ENCODE assay signal across 26 cellular contexts in the genomic region with DNA sequence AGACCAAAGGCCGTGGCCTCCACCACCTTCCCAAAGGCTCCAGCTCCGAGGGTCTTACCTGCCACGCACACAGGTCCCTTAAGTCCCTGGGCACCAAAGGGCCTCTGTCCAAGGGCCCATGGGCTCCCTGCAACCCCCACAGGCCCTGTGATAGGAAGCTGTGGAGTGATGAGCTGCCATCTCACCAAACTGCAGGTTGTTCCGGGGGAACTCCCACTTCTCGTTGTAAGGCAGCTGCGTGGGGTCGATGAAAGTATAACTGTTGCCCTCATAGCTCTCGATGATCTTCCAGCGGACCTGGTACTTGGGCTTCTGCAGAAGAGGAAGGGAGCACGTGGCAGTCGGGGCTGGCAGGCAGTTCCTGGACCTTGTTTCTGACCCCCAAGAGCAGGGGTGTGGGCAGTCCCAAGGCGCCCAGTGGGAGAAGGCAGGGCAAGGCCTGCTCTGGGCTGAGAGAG. TPM values are rescaled to one million over a fixed set of nuclear protein-coding genes. Genes with fewer than 3 reads are reported as not detected.
A peak's percentile ranks its signal among the peaks of the same experiment; 100 is the strongest.
DNase-seq lines count a peak whose midpoint lies in the region; ATAC-seq, FAIRE-seq and TF ChIP-seq lines count a peak whose summit lies in the region.
"Had no signal": no experiment of that assay in that cellular context is flagged by ENCODE, and none has a peak within 500 bp of the region (broad histone marks: within the 10 kb centered on the region; RNA-seq: fewer than 3 reads in every experiment).

No MANE protein-coding gene starts in this region.

- H2BK20ac ChIP-seq in IMR-90 (ENCODE audit: low read depth, low read length) (peak overlapping the region; percentile 67; the same call in 1 of the 2 replicates), H1 (ENCODE audit: low read length) (no peak overlapping the region)

- H3K4ac ChIP-seq in IMR-90 (ENCODE audit: low read depth, low read length): peak overlapping the region; percentile 29; the same call in 1 of the 2 replicates
- H3K4ac ChIP-seq in H1 (replicated peaks; ENCODE audit: insufficient read length, low read depth, low read length): no peak overlapping the region

- no peak for TF ChIP-seq RAD21 in IMR-90 (IDR thresholded peaks at IDR 0.05; ENCODE audit: low read length)
- no peak for TF ChIP-seq RAD21 in H1 (IDR thresholded peaks at IDR 0.05 in 1 of 2, conservative IDR thresholded peaks at IDR 0.05 in 1 of 2; ENCODE audit: low read depth in 2 of 2, low read length in 2 of 2)

- H4K5ac ChIP-seq in IMR-90 (ENCODE audit: low read depth, low read length) (no peak overlapping the region), H1 (ENCODE audit: insufficient read length, low read depth, low read length) (no peak overlapping the region)

- H3K56ac ChIP-seq in IMR-90 (ENCODE audit: extremely low read depth, insufficient read depth, low read length) (no peak overlapping the region), H1 (replicated peaks; ENCODE audit: insufficient read length, low read depth, low read length) (no peak overlapping the region)

- no peak overlapping the region for H3K4me3 ChIP-seq in BLaER1
- no peak overlapping the region for H3K4me3 ChIP-seq in IMR-90 (ENCODE audit: insufficient read depth, low read depth, low read length)
- no peak overlapping the region for H3K4me3 ChIP-seq in H1 (ENCODE audit: extremely low read depth in 1 of 4, insufficient read depth in 2 of 4, low read depth in 3 of 4, low read length in 4 of 4)
- H3K4me3 ChIP-seq in osteoblast (ENCODE audit: insufficient read depth, low read length): no peak overlapping the region
- no peak overlapping the region for H3K4me3 ChIP-seq in ascending aorta
- H3K4me3 ChIP-seq in esophagus squamous epithelium: no peak overlapping the region
- H3K4me3 ChIP-seq: GM12878 had no signal

- H3K18ac ChIP-seq in IMR-90 (ENCODE audit: low read depth, low read length) (no peak overlapping the region), H1 (ENCODE audit: extremely low read depth, low read length) (no peak overlapping the region)

- CTCF ChIA-PET in IMR-90 (lab: Yijun Ruan, JAX): no interaction called here
- CTCF ChIA-PET in H1 (lab: Charles Lee; ENCODE audit: partially characterized antibody): interaction anchor here (0.8 to 1.8 kb wide), 6 partner anchors 12 to 157 kb away, joined by 3 to 6 read pairs (median 4); no protein-coding TSS in a partner anchor

- intact Hi-C loops in IMR-90 (cut with micrococcal nuclease): no loop called here
- intact Hi-C loops in ascending aorta (cut with DNase I): no loop called here
- intact Hi-C loops in esophagus squamous epithelium (cut with DNase I): no loop called here

- WGBS in IMR-90 (ENCODE audit: extremely low coverage in 2 of 2, insufficient read length in 1 of 2), 2 experiments: no CpG with 5 or more reads among the region's 12 CpGs
- 88% methylated on average over 12 of the region's 12 CpGs; no CpG with 5 or more reads in 1 of the 2 experiments for WGBS in H1 (ENCODE audit: extremely low coverage in 1 of 2, insufficient coverage in 1 of 2, insufficient read length in 1 of 2, insufficient replicate concordance in 2 of 2, low coverage in 1 of 2, low lambda C conversion rate in 2 of 2, missing lambda C conversion rate in 1 of 2), 2 experiments
- 81 to 88% methylated on average over 2 to 4 of the region's 12 CpGs for WGBS in esophagus squamous epithelium, 2 donors

- peak overlapping the region; percentile 19; the same call in 1 of the 2 replicates for H3K4me2 ChIP-seq in BLaER1
- no peak overlapping the region for H3K4me2 ChIP-seq in IMR-90 (ENCODE audit: low read depth, low read length)
- H3K4me2 ChIP-seq in H1 (ENCODE audit: insufficient read depth in 1 of 2, low read depth in 2 of 2, low read length in 2 of 2): no peak overlapping the region
- no peak overlapping the region for H3K4me2 ChIP-seq in osteoblast (ENCODE audit: insufficient read depth, low read length)
- H3K4me2 ChIP-seq: KMS-11 had no signal

- no peak for FAIRE-seq in H1 (lab: Jason Lieb, UNC)
- FAIRE-seq: GM12878 had no signal

- TF ChIP-seq CTCF in IMR-90 (conservative IDR thresholded peaks at IDR 0.05; ENCODE audit: low read depth, low read length): no peak
- TF ChIP-seq CTCF in H1 (IDR thresholded peaks at IDR 0.05; ENCODE audit: control extremely low read depth in 1 of 3, insufficient read depth in 1 of 3, low read depth in 1 of 3, low read length in 3 of 3): no peak
- no peak for TF ChIP-seq CTCF in osteoblast (IDR thresholded peaks at IDR 0.05; ENCODE audit: extremely low read depth, low read depth, low read length)
- no peak for TF ChIP-seq CTCF in ascending aorta (IDR thresholded peaks at IDR 0.05)
- TF ChIP-seq CTCF in esophagus squamous epithelium (IDR thresholded peaks at IDR 0.05): no peak

- dilution Hi-C loops in IMR-90 (cut with HindIII; ENCODE audit: low sequenced_read_pairs, unreplicated experiment): no loop called here

- no peak overlapping the region for H2BK5ac ChIP-seq in IMR-90 (ENCODE audit: low read depth, low read length, poor library complexity, severe bottlenecking)
- 0 out of 2 replicates have a peak overlapping the region, but pooled peaks have one; percentile 12 for H2BK5ac ChIP-seq in H1 (ENCODE audit: low read depth, low read length)

- H2AK5ac ChIP-seq in IMR-90 (ENCODE audit: low read depth, low read length): peak overlapping the region; percentile 79
- no peak overlapping the region for H2AK5ac ChIP-seq in H1 (ENCODE audit: low read depth, low read length)

- ATAC-seq in IMR-90 (ENCODE audit: low read depth): no peak
- ATAC-seq in esophagus mucosa: no peak
- ATAC-seq: CD8-positive, alpha-beta T cell; GM12878; HCT116; Panc1 had no signal

- POLR2A ChIA-PET in IMR-90 (lab: Charles Lee; ENCODE audit: unreplicated experiment) (no interaction called here), H1 (lab: Charles Lee; ENCODE audit: partially characterized antibody) (no interaction called here)

- no TSS peak for BruUV-seq in IMR-90 (replicated peaks; lab: Mats Ljungman, UMichigan)

- peak overlapping the region; percentile 71 for H2AK9ac ChIP-seq in IMR-90 (replicated peaks; ENCODE audit: low read depth, low read length, poor library complexity)

- no peak for TF ChIP-seq POLR2A in IMR-90 (IDR thresholded peaks at IDR 0.05; ENCODE audit: low read depth, low read length)
- TF ChIP-seq POLR2A in H1 (IDR thresholded peaks at IDR 0.05; ENCODE audit: control extremely low read depth in 1 of 2, low read depth in 2 of 2, low read length in 2 of 2): no peak
- TF ChIP-seq POLR2A in esophagus squamous epithelium (IDR thresholded peaks at IDR 0.05): no peak

- peaks cover 67% of the 10 kb centered on the region for H3K4me1 ChIP-seq in BLaER1
- H3K4me1 ChIP-seq in IMR-90 (ENCODE audit: control insufficient read depth, insufficient read depth, low read length): peaks cover 31% of the 10 kb centered on the region
- H3K4me1 ChIP-seq in H1 (replicated peaks in 1 of 4; ENCODE audit: control insufficient read depth in 3 of 4, insufficient read depth in 4 of 4, low read length in 3 of 4): peaks cover 0 to 17% (median 2%) of the 10 kb centered on the region in 4 experiments; a peak in 4 of 7 replicates
- peaks cover 39% of the 10 kb centered on the region for H3K4me1 ChIP-seq in osteoblast (ENCODE audit: insufficient read depth, low read length)
- peaks cover 0 to 4% of the 10 kb centered on the region in 2 donors for H3K4me1 ChIP-seq in ascending aorta
- peaks cover 0 to 10% (median 0%) of the 10 kb centered on the region in 3 donors for H3K4me1 ChIP-seq in esophagus squamous epithelium

- H2BK120ac ChIP-seq in IMR-90 (ENCODE audit: low read depth, low read length) (peak overlapping the region; percentile 46), H1 (replicated peaks; ENCODE audit: low read depth, low read length) (no peak overlapping the region)

- DNase-seq in IMR-90: no peak
- no peak for DNase-seq in H1 (ENCODE audit: low read depth in 1 of 2, low spot score in 2 of 2)
- DNase-seq in osteoblast (ENCODE audit: insufficient read length, low spot score, missing footprints): peak; percentile 37
- no peak for DNase-seq in ascending aorta (ENCODE audit: low spot score in 2 of 2)
- DNase-seq in esophagus squamous epithelium (lab: John Stamatoyannopoulos, UW): no peak
- no peak for DNase-seq in kidney tubule cell (ENCODE audit: low spot score)
- DNase-seq: Caco-2; CD8-positive, alpha-beta T cell; GDM1; MM.1S; NCI-H1048; NCI-H1417; NCI-H1694; NCI-H2081; NCI-H2227 treated with DMSO at 0.1 percent for 48 hours; NCI-H526 treated with DMSO at 0.1 percent for 48 hours; SHP77 treated with DMSO at 0.1 percent for 48 hours had no signal

- no peak overlapping the region for H3K23ac ChIP-seq in IMR-90 (ENCODE audit: low read depth, low read length)
- no peak overlapping the region for H3K23ac ChIP-seq in H1 (ENCODE audit: insufficient read length)

- no peak overlapping the region for H2AFZ ChIP-seq in IMR-90 (replicated peaks; ENCODE audit: low read length, poor library complexity)
- no peak overlapping the region for H2AFZ ChIP-seq in H1 (ENCODE audit: low read length)
- no peak overlapping the region for H2AFZ ChIP-seq in osteoblast (ENCODE audit: low read length)

- H3K14ac ChIP-seq in IMR-90 (replicated peaks; ENCODE audit: low read depth, low read length) (0 out of 2 replicates have a peak overlapping the region, but pooled peaks have one; percentile 47), H1 (ENCODE audit: insufficient read length) (no peak overlapping the region)

- H2BK15ac ChIP-seq in IMR-90 (ENCODE audit: low read depth, low read length): peak overlapping the region; percentile 54; the same call in 2 of the 3 replicates
- H2BK15ac ChIP-seq in H1 (ENCODE audit: low read length): no peak overlapping the region

- no peaks in the 10 kb centered on the region for H3K23me2 ChIP-seq in H1 (ENCODE audit: low read depth, low read length)

- H3K79me2 ChIP-seq in H1 (ENCODE audit: control insufficient read depth in 1 of 2, insufficient read depth in 2 of 2, low read length in 2 of 2) (no peaks in the 10 kb centered on the region), osteoblast (ENCODE audit: insufficient read depth, low read length) (no peaks in the 10 kb centered on the region)

- in situ Hi-C loops in IMR-90 (cut with MboI; ENCODE audit: low sequenced_read_pairs): no loop called here

- H3K79me1 ChIP-seq in IMR-90 (ENCODE audit: low read depth in 1 of 2, low read length in 2 of 2) (no peaks in the 10 kb centered on the region; a peak in 1 of 4 replicates), H1 (ENCODE audit: low read depth, low read length) (no peaks in the 10 kb centered on the region)

- H3K36me3 ChIP-seq in BLaER1: peaks cover 61% of the 10 kb centered on the region
- H3K36me3 ChIP-seq in IMR-90 (ENCODE audit: control insufficient read depth, insufficient read depth, low read length): no peaks in the 10 kb centered on the region
- H3K36me3 ChIP-seq in H1 (ENCODE audit: control insufficient read depth in 2 of 4, insufficient read depth in 4 of 4, low read length in 3 of 4): no peaks in the 10 kb centered on the region
- no peaks in the 10 kb centered on the region for H3K36me3 ChIP-seq in osteoblast (ENCODE audit: insufficient read depth, low read length)
- no peaks in the 10 kb centered on the region for H3K36me3 ChIP-seq in ascending aorta
- H3K36me3 ChIP-seq in esophagus squamous epithelium: no peaks in the 10 kb centered on the region

- 0 out of 2 replicates have a peak overlapping the region, but pooled peaks have one; percentile 6 for H4K91ac ChIP-seq in IMR-90 (ENCODE audit: insufficient read depth, low read depth, low read length)
- no peak overlapping the region for H4K91ac ChIP-seq in H1 (replicated peaks; ENCODE audit: insufficient read length, low read length)

- H3K9me1 ChIP-seq in IMR-90 (ENCODE audit: insufficient read depth, low read length): peaks cover 48% of the 10 kb centered on the region

- TF ChIP-seq EP300 in H1 (IDR thresholded peaks at IDR 0.05; ENCODE audit: borderline replicate concordance in 1 of 2, low read depth in 2 of 2, low read length in 2 of 2): no peak

- H4K20me1 ChIP-seq in BLaER1 (no peaks in the 10 kb centered on the region), IMR-90 (ENCODE audit: insufficient read depth, low read length) (no peaks in the 10 kb centered on the region), H1 (replicated peaks in 1 of 2; ENCODE audit: control insufficient read depth in 1 of 2, insufficient read depth in 2 of 2, low read length in 2 of 2) (no peaks in the 10 kb centered on the region), osteoblast (ENCODE audit: insufficient read depth, low read length) (no peaks in the 10 kb centered on the region)

- H3K27me3 ChIP-seq in BLaER1 (no peaks in the 10 kb centered on the region), IMR-90 (ENCODE audit: control insufficient read depth, insufficient read depth, low read length) (no peaks in the 10 kb centered on the region), H1 (replicated peaks in 1 of 4; ENCODE audit: control insufficient read depth in 3 of 4, extremely low read depth in 1 of 4, insufficient read depth in 3 of 4, low read length in 3 of 4) (peaks cover 0 to 2% (median 0%) of the 10 kb centered on the region in 4 experiments; a peak in 3 of 7 replicates), osteoblast (ENCODE audit: insufficient read depth, low read length) (no peaks in the 10 kb centered on the region), ascending aorta (no peaks in the 10 kb centered on the region), esophagus squamous epithelium (peaks cover 0 to 13% (median 0%) of the 10 kb centered on the region in 4 donors)

- H3K9me3 ChIP-seq in BLaER1 (no peaks in the 10 kb centered on the region), IMR-90 (ENCODE audit: control insufficient read depth, insufficient read depth, low read length) (no peaks in the 10 kb centered on the region), H1 (ENCODE audit: insufficient read depth in 2 of 2, low read depth in 1 of 2, low read length in 1 of 2) (no peaks in the 10 kb centered on the region), osteoblast (ENCODE audit: low read depth, low read length) (no peaks in the 10 kb centered on the region), ascending aorta (no peaks in the 10 kb centered on the region), esophagus squamous epithelium (no peaks in the 10 kb centered on the region)
- H3K9me3 ChIP-seq: Caco-2 had no signal

- no peak overlapping the region for H4K8ac ChIP-seq in IMR-90 (ENCODE audit: low read depth in 2 of 2, low read length in 2 of 2)
- H4K8ac ChIP-seq in H1 (ENCODE audit: extremely low read depth, insufficient read depth, low read length): no peak overlapping the region

- H2BK12ac ChIP-seq in H1 (ENCODE audit: low read depth, low read length): no peak overlapping the region

- H3K27ac ChIP-seq in BLaER1 (0 out of 2 replicates have a peak overlapping the region, but pooled peaks have one; percentile 40), IMR-90 (ENCODE audit: insufficient read depth, low read length) (no peak overlapping the region), H1 (ENCODE audit: low read depth, low read length) (no peak overlapping the region), osteoblast (ENCODE audit: low read depth, low read length) (no peak overlapping the region), ascending aorta (no peak overlapping the region), esophagus squamous epithelium (no peak overlapping the region)
- H3K27ac ChIP-seq: KMS-11, RWPE1 had no signal

- H3K9ac ChIP-seq in BLaER1 (no peak overlapping the region), IMR-90 (ENCODE audit: low read depth, low read length) (no peak overlapping the region), H1 (replicated peaks in 1 of 4; ENCODE audit: extremely low read depth in 1 of 4, low read depth in 3 of 4, low read length in 3 of 4) (no peak overlapping the region)
- H3K9ac ChIP-seq: KMS-11 had no signal

RNA-seq across cellular contexts. Expression of a gene that starts 24.8 kb away (rescaled TPM):
- total RNA-seq in IMR-90 (2012; rRNA removed) (under 0.01 and 0.36 TPM in 2 replicates), osteoblast (0.36 and 0.88 TPM in 2 replicates), ascending aorta (70.9 TPM), esophagus squamous epithelium (10 to 100 TPM in 2 of 4 donors, 1 to 10 TPM in 2; 4.3 to 38.7 (median 15.1) TPM), esophagus mucosa (2.7 TPM)
- polyA plus RNA-seq in IMR-90 (2012; rRNA removed) (0.07 and 0.14 TPM in 2 replicates), H1 (2011; rRNA removed) (0.12 TPM in 1 of 2 replicates, not detected in the other)
- polyA plus RNA-seq in IMR-90 (2012; cell fraction: cytosol; rRNA removed): 0.03 and 0.08 TPM in 2 replicates
- 0.33 and 0.72 TPM in 2 replicates for polyA plus RNA-seq in IMR-90 (2012; cell fraction: nucleus; rRNA removed; ENCODE audit: low replicate concordance)
- not detected in 2 replicates for total RNA-seq in H1 (2021; fragmentation: NEBNext Ultra II Directional; extraction: Animal tissue kit (Norgen Biotek cat#: 25700))
- polyA plus RNA-seq in H1 (2011; cell fraction: cytosol; rRNA removed): not detected
- polyA plus RNA-seq in H1 (2011; cell fraction: nucleus; rRNA removed): not detected
- 0.14 TPM in 1 of 4 replicates, not detected in the others for polyA plus RNA-seq in H1 (2012, experiment 1 of 2)
- 0.08 TPM for polyA plus RNA-seq in H1 (2012, experiment 2 of 2)
- 0.08 TPM for polyA plus RNA-seq in H1 (2013, experiment 1 of 2)
- 0.04 TPM for polyA plus RNA-seq in H1 (2013, experiment 2 of 2)
- polyA minus RNA-seq in H1 (2011; rRNA and poly(A)+ RNA removed): not detected in 2 replicates
- not detected for polyA minus RNA-seq in H1 (2011; cell fraction: cytosol; rRNA and poly(A)+ RNA removed)
- polyA minus RNA-seq in H1 (2011; cell fraction: nucleus; rRNA and poly(A)+ RNA removed): not detected
- total RNA-seq: NCI-H460, OCI-LY7 had no signal
